ENCODE assay signal across 22 cellular contexts in the genomic region with DNA sequence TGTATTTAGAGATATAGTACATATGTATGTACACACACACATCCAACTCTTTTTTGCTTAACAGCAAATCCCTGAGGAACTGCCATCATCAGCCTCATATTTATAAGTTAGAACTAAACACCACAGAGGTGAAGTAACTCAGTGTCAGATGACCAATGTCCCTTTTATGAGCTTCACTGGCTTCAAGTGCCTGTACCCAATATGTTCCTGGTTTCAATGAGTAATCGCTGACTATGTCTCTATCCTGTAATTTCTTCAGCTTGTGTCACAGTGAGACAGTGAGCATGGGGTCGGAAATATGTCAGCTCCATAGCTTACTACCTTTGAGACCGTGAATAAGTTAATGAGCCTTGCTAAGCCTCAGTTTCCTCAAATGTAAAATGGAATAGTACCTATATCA.
A peak's percentile ranks its signal among the peaks of the same experiment; 100 is the strongest.
DNase-seq lines count a peak whose midpoint lies in the region; ATAC-seq and TF ChIP-seq lines count a peak whose summit lies in the region.
"Had no signal": no experiment of that assay in that cellular context is flagged by ENCODE, and none has a peak within 500 bp of the region (broad histone marks: within the 10 kb centered on the region; RNA-seq: fewer than 3 reads in every experiment).

No MANE protein-coding gene starts in this region.

- H3F3A ChIP-seq in GM23248 (ENCODE audit: insufficient read depth): peaks cover 12% of the 10 kb centered on the region

- in situ Hi-C loops in GM23248 (cut with MboI): no loop called here
- in situ Hi-C loops in gastrocnemius medialis (cut with MboI; ENCODE audit: low sequenced_read_pairs in 4 of 4): no loop called here

- H3K36me3 ChIP-seq in GM23248 (ENCODE audit: low read depth): no peaks in the 10 kb centered on the region
- no peaks in the 10 kb centered on the region for H3K36me3 ChIP-seq in gastrocnemius medialis
- H3K36me3 ChIP-seq: vagina had no signal

- H3K9ac ChIP-seq in GM23248: no peak overlapping the region
- H3K9ac ChIP-seq: KMS-11 had no signal

- 29 to 30% methylated on average over 3 of the region's 3 CpGs for WGBS in GM23248 (ENCODE audit: low coverage in 1 of 2, low lambda C conversion rate in 2 of 2, missing lambda C conversion rate in 2 of 2), 2 experiments

- H4K20me1 ChIP-seq in GM23248 (ENCODE audit: insufficient read depth): no peaks in the 10 kb centered on the region

- no peak for TF ChIP-seq POLR2A in gastrocnemius medialis (IDR thresholded peaks at IDR 0.05)

- H2AFZ ChIP-seq in GM23248: no peak overlapping the region

- H3K79me2 ChIP-seq in GM23248 (ENCODE audit: insufficient read depth): no peaks in the 10 kb centered on the region

- peak; percentile 41 for DNase-seq in GM23248
- DNase-seq in RKO (ENCODE audit: low spot score): peak; percentile 62
- DNase-seq in foreskin keratinocyte: peak in 1 of 2 donors; percentile 28
- DNase-seq in gastrocnemius medialis: peak in 1 of 2 donors; percentile 20
- DNase-seq in GM20000 (ENCODE audit: low spot score): no peak
- no peak for DNase-seq in NCI-H774 (lab: John Stamatoyannopoulos, UW)
- no peak for DNase-seq in DMS153 (lab: John Stamatoyannopoulos, UW)
- DNase-seq: activated CD4-positive, alpha-beta T cell treated with anti-CD3 and anti-CD28 coated beads, Interleukin-2, amount 50 U/mL, for 1 hour; activated naive CD4-positive, alpha-beta T cell treated with Interleukin-2 at 50 U/mL for 16 hours; activated T-cell treated with anti-CD3 and anti-CD28 coated beads for 4 hours; COR-L47; effector memory CD4-positive, alpha-beta T cell; NCI-H1417; NCI-H2171; NCI-H82; RPMI8226; stimulated activated CD4-positive, alpha-beta T cell treated with anti-CD3 and anti-CD28 coated beads, Interleukin-4, amount 100 ng/mL, for 4 hours; substantia nigra had no signal

- ATAC-seq in foreskin keratinocyte: peak; percentile 14
- peak; percentile 95 to 96 for ATAC-seq in gastrocnemius medialis
- no peak for ATAC-seq in SK-N-SH treated with all-trans-retinoic acid at 6 μM for 48 hours

- H3K9me3 ChIP-seq in GM23248 (ENCODE audit: low read depth) (no peaks in the 10 kb centered on the region), gastrocnemius medialis (no peaks in the 10 kb centered on the region)
- H3K9me3 ChIP-seq: vagina had no signal

- intact Hi-C loops in gastrocnemius medialis (cut with DNase I; ENCODE audit: low total_unique reads): no loop called here

- H3K4me1 ChIP-seq in GM23248 (ENCODE audit: insufficient read depth) (peaks cover 21% of the 10 kb centered on the region), foreskin keratinocyte (no peaks in the 10 kb centered on the region), gastrocnemius medialis (peaks cover 0 to 15% of the 10 kb centered on the region in 2 donors)
- H3K4me1 ChIP-seq: vagina had no signal

- peak overlapping the region; percentile 16 for H3K4me2 ChIP-seq in GM23248 (ENCODE audit: unreplicated experiment)
- H3K4me2 ChIP-seq: KMS-11 had no signal

- H3K4me3 ChIP-seq in GM23248 (no peak overlapping the region), gastrocnemius medialis (no peak overlapping the region)
- H3K4me3 ChIP-seq: skin epidermis, vagina had no signal

- no peaks in the 10 kb centered on the region for H3K27me3 ChIP-seq in GM23248 (replicated peaks; ENCODE audit: insufficient read depth)
- H3K27me3 ChIP-seq in foreskin keratinocyte: no peaks in the 10 kb centered on the region
- H3K27me3 ChIP-seq in gastrocnemius medialis: no peaks in the 10 kb centered on the region
- H3K27me3 ChIP-seq: vagina had no signal

- H3K9me2 ChIP-seq in GM23248 (ENCODE audit: insufficient read depth): no peaks in the 10 kb centered on the region

- TF ChIP-seq CTCF in foreskin keratinocyte (conservative IDR thresholded peaks at IDR 0.05): no peak
- no peak for TF ChIP-seq CTCF in gastrocnemius medialis (IDR thresholded peaks at IDR 0.05 in 4 of 5, conservative IDR thresholded peaks at IDR 0.05 in 1 of 5)
- no peak for TF ChIP-seq CTCF in GM20000 (IDR thresholded peaks at IDR 0.05; ENCODE audit: extremely low read depth, missing control alignments)

- no peak overlapping the region for H3K27ac ChIP-seq in GM23248
- no peak overlapping the region for H3K27ac ChIP-seq in foreskin keratinocyte
- H3K27ac ChIP-seq in gastrocnemius medialis: peak overlapping the region in 2 of 4 donors; percentile 6 to 65
- H3K27ac ChIP-seq: KMS-11, vagina had no signal

TF ChIP-seq in SK-N-SH treated with all-trans-retinoic acid at 6 μM for 48 hours, 23 proteins besides CTCF, POLR2A, EP300 and RAD21:
- no peak for TF ChIP-seq ZNF565 (CRISPR knock-in tag; conservative IDR thresholded peaks at IDR 0.05; ENCODE audit: low read depth)
- TF ChIP-seq, protein P1, sequence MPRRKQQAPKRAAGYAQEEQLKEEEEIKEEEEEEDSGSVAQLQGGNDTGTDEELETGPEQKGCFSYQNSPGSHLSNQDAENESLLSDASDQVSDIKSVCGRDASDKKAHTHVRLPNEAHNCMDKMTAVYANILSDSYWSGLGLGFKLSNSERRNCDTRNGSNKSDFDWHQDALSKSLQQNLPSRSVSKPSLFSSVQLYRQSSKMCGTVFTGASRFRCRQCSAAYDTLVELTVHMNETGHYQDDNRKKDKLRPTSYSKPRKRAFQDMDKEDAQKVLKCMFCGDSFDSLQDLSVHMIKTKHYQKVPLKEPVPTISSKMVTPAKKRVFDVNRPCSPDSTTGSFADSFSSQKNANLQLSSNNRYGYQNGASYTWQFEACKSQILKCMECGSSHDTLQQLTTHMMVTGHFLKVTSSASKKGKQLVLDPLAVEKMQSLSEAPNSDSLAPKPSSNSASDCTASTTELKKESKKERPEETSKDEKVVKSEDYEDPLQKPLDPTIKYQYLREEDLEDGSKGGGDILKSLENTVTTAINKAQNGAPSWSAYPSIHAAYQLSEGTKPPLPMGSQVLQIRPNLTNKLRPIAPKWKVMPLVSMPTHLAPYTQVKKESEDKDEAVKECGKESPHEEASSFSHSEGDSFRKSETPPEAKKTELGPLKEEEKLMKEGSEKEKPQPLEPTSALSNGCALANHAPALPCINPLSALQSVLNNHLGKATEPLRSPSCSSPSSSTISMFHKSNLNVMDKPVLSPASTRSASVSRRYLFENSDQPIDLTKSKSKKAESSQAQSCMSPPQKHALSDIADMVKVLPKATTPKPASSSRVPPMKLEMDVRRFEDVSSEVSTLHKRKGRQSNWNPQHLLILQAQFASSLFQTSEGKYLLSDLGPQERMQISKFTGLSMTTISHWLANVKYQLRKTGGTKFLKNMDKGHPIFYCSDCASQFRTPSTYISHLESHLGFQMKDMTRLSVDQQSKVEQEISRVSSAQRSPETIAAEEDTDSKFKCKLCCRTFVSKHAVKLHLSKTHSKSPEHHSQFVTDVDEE (CRISPR knock-in tag; IDR thresholded peaks at IDR 0.05): no peak
- TF ChIP-seq, protein P2, sequence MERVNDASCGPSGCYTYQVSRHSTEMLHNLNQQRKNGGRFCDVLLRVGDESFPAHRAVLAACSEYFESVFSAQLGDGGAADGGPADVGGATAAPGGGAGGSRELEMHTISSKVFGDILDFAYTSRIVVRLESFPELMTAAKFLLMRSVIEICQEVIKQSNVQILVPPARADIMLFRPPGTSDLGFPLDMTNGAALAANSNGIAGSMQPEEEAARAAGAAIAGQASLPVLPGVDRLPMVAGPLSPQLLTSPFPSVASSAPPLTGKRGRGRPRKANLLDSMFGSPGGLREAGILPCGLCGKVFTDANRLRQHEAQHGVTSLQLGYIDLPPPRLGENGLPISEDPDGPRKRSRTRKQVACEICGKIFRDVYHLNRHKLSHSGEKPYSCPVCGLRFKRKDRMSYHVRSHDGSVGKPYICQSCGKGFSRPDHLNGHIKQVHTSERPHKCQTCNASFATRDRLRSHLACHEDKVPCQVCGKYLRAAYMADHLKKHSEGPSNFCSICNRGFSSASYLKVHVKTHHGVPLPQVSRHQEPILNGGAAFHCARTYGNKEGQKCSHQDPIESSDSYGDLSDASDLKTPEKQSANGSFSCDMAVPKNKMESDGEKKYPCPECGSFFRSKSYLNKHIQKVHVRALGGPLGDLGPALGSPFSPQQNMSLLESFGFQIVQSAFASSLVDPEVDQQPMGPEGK (CRISPR knock-in tag; IDR thresholded peaks at IDR 0.05; ENCODE audit: borderline replicate concordance): no peak
- TF ChIP-seq ESRRG (CRISPR knock-in tag; IDR thresholded peaks at IDR 0.05): no peak

Comparison
In these comparisons a context has a peak if more than half of its experiments do, and no peak if none do; other contexts are left out.
1. DNase-seq: peak in GM23248 (single experiment) and RKO (single experiment); none in GM20000 (single experiment), NCI-H774 (single experiment) and DMS153 (single experiment).